21 cellular contexts compared by ENCODE assay signal in the genomic region with DNA sequence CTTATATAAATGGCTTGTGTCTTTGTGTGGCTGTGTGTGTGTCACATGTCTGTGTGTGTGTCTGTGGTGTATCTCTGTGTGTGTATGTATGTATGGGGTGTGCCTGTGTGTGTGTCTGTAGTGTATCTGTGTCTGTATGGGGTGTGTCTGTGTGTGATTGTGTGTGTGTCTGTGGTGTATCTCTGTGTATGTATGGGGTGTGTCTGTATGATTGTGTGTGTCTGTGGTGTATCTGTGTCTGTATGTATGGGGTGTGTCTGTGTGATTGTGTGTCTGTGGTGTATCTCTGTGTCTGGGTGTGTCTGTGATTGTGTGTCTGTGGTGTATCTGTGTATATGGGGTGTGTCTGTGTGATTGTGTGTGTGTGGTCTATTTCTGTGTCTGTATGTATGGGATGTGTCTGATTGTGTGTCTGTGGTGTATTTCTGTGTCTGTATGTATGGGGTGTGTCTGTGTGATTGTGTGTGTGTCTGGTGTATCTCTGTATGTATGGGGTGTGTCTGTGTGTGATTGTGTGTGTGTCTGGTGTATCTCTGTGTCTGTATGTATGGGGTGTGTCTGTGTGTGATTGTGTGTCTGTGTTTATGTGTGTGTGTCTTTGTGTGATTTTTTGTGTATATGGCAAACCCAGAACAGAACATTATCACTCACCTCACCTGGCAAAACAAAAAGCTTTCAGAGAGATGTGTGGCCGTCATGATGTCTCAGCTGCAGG.
"Had no signal": no experiment of that assay in that cellular context is flagged by ENCODE, and none has a peak within 500 bp of the region (broad histone marks: within the 10 kb centered on the region; RNA-seq: fewer than 3 reads in every experiment).

No MANE protein-coding gene starts in this region.

- FAIRE-seq: endometrium, islet of Langerhans had no signal

- H3K27me3 ChIP-seq: ovary, thyroid gland, upper lobe of left lung, vagina had no signal

- DNase-seq: effector memory CD4-positive, alpha-beta T cell; gastrocnemius medialis; heart right ventricle; hypothalamus; kidney glomerular epithelial cell; mesendoderm; naive B cell; ovary; right cardiac atrium; stimulated activated CD4-positive, alpha-beta T cell treated with anti-CD3 and anti-CD28 coated beads, Interleukin-4, amount 100 ng/mL, for 1 hour; stimulated activated CD8-positive, alpha-beta memory T cell treated with anti-CD3 and anti-CD28 coated beads, Interleukin-4, amount 100 ng/mL, for 48 hours; stimulated activated naive CD8-positive, alpha-beta T cell treated with anti-CD3 and anti-CD28 coated beads, Interleukin-15, Interleukin-2, amounts not matched to agents 100 U/mL and 50 U/mL, for 24 hours; thyroid gland; upper lobe of left lung had no signal

- ATAC-seq: esophagus mucosa; gastrocnemius medialis; heart right ventricle; right cardiac atrium; stimulated activated effector memory CD8-positive, alpha-beta T cell treated with anti-CD3 and anti-CD28 coated beads, Interleukin-12 subunit alpha, Interleukin-12 subunit beta, amount 100 ng/mL, for 72 hours; stimulated activated naive CD8-positive, alpha-beta T cell treated with anti-CD3 and anti-CD28 coated beads, Interleukin-15, Interleukin-2, amounts not matched to agents 100 U/mL and 50 U/mL, for 24 hours had no signal

- H3K9me3 ChIP-seq: gastrocnemius medialis, heart right ventricle, ovary, suprapubic skin, thyroid gland, upper lobe of left lung, vagina had no signal

- H3K27ac ChIP-seq: gastrocnemius medialis, heart right ventricle, ovary, suprapubic skin, thyroid gland, upper lobe of left lung, vagina had no signal

- H3K4me2 ChIP-seq: smooth muscle cell had no signal

- H3K4me1 ChIP-seq: gastrocnemius medialis, suprapubic skin, upper lobe of left lung, vagina had no signal

- H3K4me3 ChIP-seq: gastrocnemius medialis, heart right ventricle, ovary, smooth muscle cell, suprapubic skin, thyroid gland, upper lobe of left lung, vagina had no signal

- H3K36me3 ChIP-seq: gastrocnemius medialis, heart right ventricle, ovary, suprapubic skin, thyroid gland, upper lobe of left lung, vagina had no signal
